1 cellular context compared by ENCODE assay signal in the genomic region with DNA sequence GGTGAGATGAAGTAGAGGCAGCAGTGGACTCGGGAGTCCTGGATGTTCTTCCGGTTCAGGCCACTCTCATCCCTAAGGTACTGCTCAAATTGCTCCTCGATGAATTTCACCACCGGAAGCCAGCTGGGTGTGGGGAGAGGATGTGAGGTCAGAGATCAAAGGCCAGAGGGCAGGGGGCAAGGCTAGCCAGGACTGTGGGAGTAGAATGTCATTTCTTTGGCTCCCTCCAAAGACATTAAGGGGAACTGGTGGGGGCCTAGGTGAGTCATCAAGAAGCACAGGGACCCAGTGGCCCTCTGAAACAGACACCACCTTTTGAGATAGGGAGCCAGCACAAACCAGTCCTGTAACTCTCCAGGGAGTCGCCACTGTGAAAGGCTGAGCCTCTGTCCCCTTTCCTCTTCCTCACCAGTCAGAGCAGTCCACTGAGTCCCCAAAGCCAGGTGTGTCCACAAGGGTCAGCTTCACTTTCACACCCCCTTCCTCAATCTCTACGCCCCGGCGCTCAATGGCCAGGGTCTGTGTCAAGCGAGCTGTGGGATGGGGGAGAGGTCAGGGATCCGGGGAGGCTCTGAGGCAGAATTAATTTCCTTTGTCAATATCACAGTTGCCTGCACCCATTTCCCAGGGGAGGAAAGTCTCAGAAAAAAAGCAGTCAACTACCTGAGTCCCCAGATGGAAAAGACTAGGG.
A peak's percentile ranks its signal among the peaks of the same experiment; 100 is the strongest.
TF ChIP-seq lines count a peak whose summit lies in the region.

No MANE protein-coding gene starts in this region.

TF ChIP-seq in K562, 482 proteins besides CTCF, POLR2A, EP300 and RAD21 (continued from another document and continues in another):
- no peak for TF ChIP-seq USF2 (CRISPR knock-in tag; IDR thresholded peaks at IDR 0.05)
- no peak for TF ChIP-seq BMI1 (IDR thresholded peaks at IDR 0.05; ENCODE audit: low read length)
- TF ChIP-seq DMBX1 (CRISPR knock-in tag; IDR thresholded peaks at IDR 0.05; ENCODE audit: borderline replicate concordance) = peak; percentile 38; the same call in 1 of the 2 replicates
- TF ChIP-seq SMARCA5 (IDR thresholded peaks at IDR 0.05) = peak; percentile 67
- TF ChIP-seq ZSCAN29 (IDR thresholded peaks at IDR 0.05) = no peak
- no peak for TF ChIP-seq ZNF311 (CRISPR knock-in tag; IDR thresholded peaks at IDR 0.05)
- TF ChIP-seq MYC (IDR thresholded peaks at IDR 0.05; ENCODE audit: low read depth, low read length) = peak; percentile 26; the same call in 1 of the 2 replicates
- no peak for TF ChIP-seq MYC (CRISPR knock-in tag; IDR thresholded peaks at IDR 0.05; ENCODE audit: borderline replicate concordance, low read depth)
- peak; percentile 84 for TF ChIP-seq ETS1 (conservative IDR thresholded peaks at IDR 0.05; ENCODE audit: control insufficient read depth, low read depth, low read length)
- TF ChIP-seq TBL1XR1 (IDR thresholded peaks at IDR 0.05; ENCODE audit: low read length in 2 of 2) = peak; percentile 15 to 48; a peak in 2 of 4 replicates
- peak; percentile 36 to 74; a peak in 3 of 4 replicates for TF ChIP-seq TRIM24 (IDR thresholded peaks at IDR 0.05)
- TF ChIP-seq GATAD2B (IDR thresholded peaks at IDR 0.05; ENCODE audit: borderline replicate concordance) = 0 out of 2 replicates have a peak, but pooled peaks have one; percentile 30
- TF ChIP-seq LEF1 (IDR thresholded peaks at IDR 0.05) = peak; percentile 71
- peak; percentile 77 for TF ChIP-seq MTA2 (IDR thresholded peaks at IDR 0.05; ENCODE audit: low read depth)
- TF ChIP-seq, protein P1, sequence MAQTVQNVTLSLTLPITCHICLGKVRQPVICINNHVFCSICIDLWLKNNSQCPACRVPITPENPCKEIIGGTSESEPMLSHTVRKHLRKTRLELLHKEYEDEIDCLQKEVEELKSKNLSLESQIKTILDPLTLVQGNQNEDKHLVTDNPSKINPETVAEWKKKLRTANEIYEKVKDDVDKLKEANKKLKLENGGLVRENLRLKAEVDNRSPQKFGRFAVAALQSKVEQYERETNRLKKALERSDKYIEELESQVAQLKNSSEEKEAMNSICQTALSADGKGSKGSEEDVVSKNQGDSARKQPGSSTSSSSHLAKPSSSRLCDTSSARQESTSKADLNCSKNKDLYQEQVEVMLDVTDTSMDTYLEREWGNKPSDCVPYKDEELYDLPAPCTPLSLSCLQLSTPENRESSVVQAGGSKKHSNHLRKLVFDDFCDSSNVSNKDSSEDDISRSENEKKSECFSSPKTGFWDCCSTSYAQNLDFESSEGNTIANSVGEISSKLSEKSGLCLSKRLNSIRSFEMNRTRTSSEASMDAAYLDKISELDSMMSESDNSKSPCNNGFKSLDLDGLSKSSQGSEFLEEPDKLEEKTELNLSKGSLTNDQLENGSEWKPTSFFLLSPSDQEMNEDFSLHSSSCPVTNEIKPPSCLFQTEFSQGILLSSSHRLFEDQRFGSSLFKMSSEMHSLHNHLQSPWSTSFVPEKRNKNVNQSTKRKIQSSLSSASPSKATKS (CRISPR knock-in tag; IDR thresholded peaks at IDR 0.05) = no peak
- TF ChIP-seq EGR1 (conservative IDR thresholded peaks at IDR 0.05) = peak; percentile 29; the same call in 1 of the 2 replicates
- 0 out of 2 replicates have a peak, but pooled peaks have one; percentile 27 for TF ChIP-seq ZNF583 (CRISPR knock-in tag; IDR thresholded peaks at IDR 0.05)
- TF ChIP-seq CREM (IDR thresholded peaks at IDR 0.05; ENCODE audit: low read depth) = peak; percentile 84
- peak in 1 of 3 experiments; percentile 52; a peak in 1 of 6 replicates for TF ChIP-seq ZBTB11 (CRISPR knock-in tag; IDR thresholded peaks at IDR 0.05)
- TF ChIP-seq, protein P2, sequence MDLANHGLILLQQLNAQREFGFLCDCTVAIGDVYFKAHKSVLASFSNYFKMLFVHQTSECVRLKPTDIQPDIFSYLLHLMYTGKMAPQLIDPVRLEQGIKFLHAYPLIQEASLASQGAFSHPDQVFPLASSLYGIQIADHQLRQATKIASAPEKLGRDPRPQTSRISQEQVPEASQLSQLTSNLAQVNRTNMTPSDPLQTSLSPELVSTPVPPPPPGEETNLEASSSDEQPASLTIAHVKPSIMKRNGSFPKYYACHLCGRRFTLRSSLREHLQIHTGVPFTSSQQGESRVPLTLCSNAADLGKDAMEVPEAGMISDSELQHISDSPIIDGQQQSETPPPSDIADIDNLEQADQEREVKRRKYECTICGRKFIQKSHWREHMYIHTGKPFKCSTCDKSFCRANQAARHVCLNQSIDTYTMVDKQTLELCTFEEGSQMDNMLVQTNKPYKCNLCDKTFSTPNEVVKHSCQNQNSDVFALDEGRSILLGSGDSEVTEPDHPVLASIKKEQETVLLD (IDR thresholded peaks at IDR 0.05) = peak; percentile 76; the same call in 1 of the 2 replicates
- no peak for TF ChIP-seq ZSCAN32 (CRISPR knock-in tag; IDR thresholded peaks at IDR 0.05)
- peak; percentile 60 for TF ChIP-seq DACH1 (IDR thresholded peaks at IDR 0.05; ENCODE audit: partially characterized antibody)
- no peak for TF ChIP-seq ZNF124 (CRISPR knock-in tag; IDR thresholded peaks at IDR 0.05)
- TF ChIP-seq BCOR (IDR thresholded peaks at IDR 0.05) = 0 out of 2 replicates have a peak, but pooled peaks have one; percentile 15
- TF ChIP-seq ZNF584 (CRISPR knock-in tag; IDR thresholded peaks at IDR 0.05; ENCODE audit: low read depth) = peak; percentile 82
- peak; percentile 55 for TF ChIP-seq POLR2AphosphoS5 (IDR thresholded peaks at IDR 0.05; ENCODE audit: control insufficient read depth, insufficient read depth, low read depth, low read length)
- TF ChIP-seq, protein P3, sequence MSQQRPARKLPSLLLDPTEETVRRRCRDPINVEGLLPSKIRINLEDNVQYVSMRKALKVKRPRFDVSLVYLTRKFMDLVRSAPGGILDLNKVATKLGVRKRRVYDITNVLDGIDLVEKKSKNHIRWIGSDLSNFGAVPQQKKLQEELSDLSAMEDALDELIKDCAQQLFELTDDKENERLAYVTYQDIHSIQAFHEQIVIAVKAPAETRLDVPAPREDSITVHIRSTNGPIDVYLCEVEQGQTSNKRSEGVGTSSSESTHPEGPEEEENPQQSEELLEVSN (IDR thresholded peaks at IDR 0.05; ENCODE audit: borderline replicate concordance in 1 of 2, extremely low read depth in 1 of 2, insufficient read depth in 1 of 2, insufficient read length in 1 of 2, low read depth in 1 of 2, low read length in 1 of 2, poor library complexity in 1 of 2, severe bottlenecking in 1 of 2) = peak in 1 of 2 experiments; percentile 21
- TF ChIP-seq NFYB (IDR thresholded peaks at IDR 0.05; ENCODE audit: extremely low read depth, insufficient read length) = no peak
- no peak for TF ChIP-seq HEY1 (CRISPR knock-in tag; IDR thresholded peaks at IDR 0.05; ENCODE audit: borderline replicate concordance)
- no peak for TF ChIP-seq ELF4 (CRISPR knock-in tag; IDR thresholded peaks at IDR 0.05)
- TF ChIP-seq ZNF175 (CRISPR knock-in tag; IDR thresholded peaks at IDR 0.05; ENCODE audit: low read depth) = peak; percentile 94
- TF ChIP-seq ETV5 (CRISPR knock-in tag; IDR thresholded peaks at IDR 0.05; ENCODE audit: low read depth) = peak; percentile 87
- peak; percentile 63; the same call in 1 of the 2 replicates for TF ChIP-seq EP400 (IDR thresholded peaks at IDR 0.05)
- no peak for TF ChIP-seq DDX20 (tag; IDR thresholded peaks at IDR 0.05; ENCODE audit: low read depth)
- TF ChIP-seq CBFA2T3 (IDR thresholded peaks at IDR 0.05) = peak; percentile 62
- TF ChIP-seq KDM1A (IDR thresholded peaks at IDR 0.05) = peak; percentile 22 to 24; a peak in 2 of 4 replicates
- TF ChIP-seq RBFOX2 (IDR thresholded peaks at IDR 0.05; ENCODE audit: low read depth, low read length) = peak; percentile 58
- peak; percentile 57; the same call in 1 of the 2 replicates for TF ChIP-seq MTA3 (IDR thresholded peaks at IDR 0.05; ENCODE audit: borderline replicate concordance)
- TF ChIP-seq, protein P4, sequence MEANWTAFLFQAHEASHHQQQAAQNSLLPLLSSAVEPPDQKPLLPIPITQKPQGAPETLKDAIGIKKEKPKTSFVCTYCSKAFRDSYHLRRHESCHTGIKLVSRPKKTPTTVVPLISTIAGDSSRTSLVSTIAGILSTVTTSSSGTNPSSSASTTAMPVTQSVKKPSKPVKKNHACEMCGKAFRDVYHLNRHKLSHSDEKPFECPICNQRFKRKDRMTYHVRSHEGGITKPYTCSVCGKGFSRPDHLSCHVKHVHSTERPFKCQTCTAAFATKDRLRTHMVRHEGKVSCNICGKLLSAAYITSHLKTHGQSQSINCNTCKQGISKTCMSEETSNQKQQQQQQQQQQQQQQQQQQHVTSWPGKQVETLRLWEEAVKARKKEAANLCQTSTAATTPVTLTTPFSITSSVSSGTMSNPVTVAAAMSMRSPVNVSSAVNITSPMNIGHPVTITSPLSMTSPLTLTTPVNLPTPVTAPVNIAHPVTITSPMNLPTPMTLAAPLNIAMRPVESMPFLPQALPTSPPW (CRISPR knock-in tag; IDR thresholded peaks at IDR 0.05) = peak; percentile 75
- TF ChIP-seq KLF16 (IDR thresholded peaks at IDR 0.05) = peak; percentile 78
- no peak for TF ChIP-seq TSC22D4 (tag; IDR thresholded peaks at IDR 0.05)
- TF ChIP-seq ZNF347 (CRISPR knock-in tag; IDR thresholded peaks at IDR 0.05; ENCODE audit: low read depth) = no peak
